Comparison of ENCODE assay signal across 8 cellular contexts in genomic region chr10:87094373-87095240, GRCh38.
DNase-seq lines count a peak whose midpoint lies in the region; ATAC-seq and TF ChIP-seq lines count a peak whose summit lies in the region.

Gene GLUD1 (minus strand): TSS chr10:87094843. CDS start chr10:87094769, 74 bp downstream.
A gene with protein sequence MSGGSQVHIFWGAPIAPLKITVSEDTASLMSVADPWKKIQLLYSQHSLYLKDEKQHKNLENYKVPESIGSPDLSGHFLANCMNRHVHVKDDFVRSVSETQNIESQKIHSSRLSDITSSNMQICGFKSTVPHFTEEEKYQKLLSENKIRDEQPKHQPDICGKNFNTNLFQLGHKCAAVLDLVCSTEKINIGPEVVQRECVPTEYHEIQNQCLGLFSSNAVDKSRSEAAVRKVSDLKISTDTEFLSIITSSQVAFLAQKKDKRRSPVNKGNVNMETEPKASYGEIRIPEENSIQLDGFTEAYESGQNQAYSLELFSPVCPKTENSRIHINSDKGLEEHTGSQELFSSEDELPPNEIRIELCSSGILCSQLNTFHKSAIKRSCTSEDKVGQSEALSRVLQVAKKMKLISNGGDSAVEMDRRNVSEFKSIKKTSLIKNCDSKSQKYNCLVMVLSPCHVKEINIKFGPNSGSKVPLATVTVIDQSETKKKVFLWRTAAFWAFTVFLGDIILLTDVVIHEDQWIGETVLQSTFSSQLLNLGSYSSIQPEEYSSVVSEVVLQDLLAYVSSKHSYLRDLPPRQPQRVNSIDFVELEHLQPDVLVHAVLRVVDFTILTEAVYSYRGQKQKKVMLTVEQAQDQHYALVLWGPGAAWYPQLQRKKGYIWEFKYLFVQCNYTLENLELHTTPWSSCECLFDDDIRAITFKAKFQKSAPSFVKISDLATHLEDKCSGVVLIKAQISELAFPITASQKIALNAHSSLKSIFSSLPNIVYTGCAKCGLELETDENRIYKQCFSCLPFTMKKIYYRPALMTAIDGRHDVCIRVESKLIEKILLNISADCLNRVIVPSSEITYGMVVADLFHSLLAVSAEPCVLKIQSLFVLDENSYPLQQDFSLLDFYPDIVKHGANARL (plus strand): TSS chr10:87095206. CDS start chr10:87151355, 56,149 bp downstream.

- TF ChIP-seq CTCF in choroid plexus epithelial cell (conservative IDR thresholded peaks at IDR 0.05; ENCODE audit: low read depth, low read length), result no peak

- peak; percentile 94 for DNase-seq in AG08395 (ENCODE audit: low spot score)
- peak; percentile 50 for DNase-seq in NCI-H345 treated with DMSO at 0.1 percent for 48 hours (lab: John Stamatoyannopoulos, UW; ENCODE audit: unreplicated experiment)
- DNase-seq in activated CD4-positive, alpha-beta T cell treated with anti-CD3 and anti-CD28 coated beads for 24 hours (ENCODE audit: low read depth in 2 of 2), result peak; percentile 73 to 79
- DNase-seq in choroid plexus epithelial cell (ENCODE audit: low read depth), result peak; percentile 84
- peak; percentile 82 for DNase-seq in kidney glomerular epithelial cell (lab: John Stamatoyannopoulos, UW)
- peak; percentile 64 to 87 (median 74) for DNase-seq in stimulated activated CD4-positive, alpha-beta T cell treated with anti-CD3 and anti-CD28 coated beads, Interleukin-1b, Interleukin-23, amount 100 ng/mL, for 24 hours (ENCODE audit: low read depth in 4 of 4, low spot score in 1 of 4)

- ATAC-seq in GM18868 (IDR thresholded peaks at IDR 0.05; ENCODE audit: unreplicated experiment) (peak; percentile 72), HG03103 (IDR thresholded peaks at IDR 0.05; ENCODE audit: low read depth, unreplicated experiment) (peak; percentile 59)

- peak within 1 kb of the TSS; percentile 86 for H3K4me3 ChIP-seq in choroid plexus epithelial cell (ENCODE audit: low read depth, low read length)

Comparison
In these comparisons a context has a peak if more than half of its experiments do, and no peak if none do; other contexts are left out.
1. Peak in every context shown above with its lines: DNase-seq, ATAC-seq and H3K4me3 ChIP-seq.